ENCODE assay signal across 8 cellular contexts in genomic region chr6:42746452-42747400, GRCh38. TPM values are rescaled to one million over a fixed set of nuclear protein-coding genes. Genes with fewer than 3 reads are reported as not detected.
DNase-seq lines count a peak whose midpoint lies in the region; ATAC-seq, FAIRE-seq and TF ChIP-seq lines count a peak whose summit lies in the region.

No MANE protein-coding gene starts in this region.

- peaks cover 19% of the 10 kb centered on the region for H3K4me1 Mint-ChIP-seq in T-helper 17 cell

- peak overlapping the region; percentile 93 for H3K27ac Mint-ChIP-seq in T-helper 17 cell

- H3K27me3 ChIP-seq in right atrium auricular region (no peaks in the 10 kb centered on the region), prostate gland (replicated peaks; ENCODE audit: insufficient read depth) (no peaks in the 10 kb centered on the region)

- intact Hi-C loops in prostate gland (cut with DNase I), result loop anchor here (1.0 to 10.0 kb wide), 3 partner anchors 35 to 132 kb away; partner anchors contain the start of gene RPL7L1

- H3K9me3 ChIP-seq in T-helper 17 cell (ENCODE audit: control insufficient read depth, low read length, poor library complexity, severe bottlenecking) (no peaks in the 10 kb centered on the region), right atrium auricular region (no peaks in the 10 kb centered on the region), prostate gland (no peaks in the 10 kb centered on the region)

- H3K4me1 ChIP-seq in right atrium auricular region, result peaks cover 0 to 26% of the 10 kb centered on the region in 2 donors
- H3K4me1 ChIP-seq in prostate gland (replicated peaks), result peaks cover 8% of the 10 kb centered on the region

- TF ChIP-seq POLR2A in GM12891 (IDR thresholded peaks at IDR 0.05; ENCODE audit: low read depth, low read length) (peak; percentile 65), prostate gland (IDR thresholded peaks at IDR 0.05) (peak; percentile 82)

- H3K27ac ChIP-seq in right atrium auricular region (peak overlapping the region; percentile 91 to 94), prostate gland (peak overlapping the region; percentile 96 to 97)

- H3K27me3 Mint-ChIP-seq in T-helper 17 cell, result no peaks in the 10 kb centered on the region

- no peak for TF ChIP-seq CTCF in right atrium auricular region (IDR thresholded peaks at IDR 0.05)
- TF ChIP-seq CTCF in prostate gland (IDR thresholded peaks at IDR 0.05), result no peak

- H3K4me3 ChIP-seq in right atrium auricular region (peak overlapping the region; percentile 82 to 97), prostate gland (peak overlapping the region; percentile 51 to 81)

- DNase-seq in GM12891 (ENCODE audit: insufficient read length, low spot score) (peak; percentile 86), NCI-H146 (lab: John Stamatoyannopoulos, UW) (peak; percentile 99), T-helper 17 cell (peak; percentile 63 to 72 (median 66)), amygdala (lab: John Stamatoyannopoulos, UW) (peak in 54 of 56 donors; percentile 23 to 89 (median 68)), right atrium auricular region (ENCODE audit: low spot score) (peak; percentile 80), prostate gland (ENCODE audit: low spot score) (peak; percentile 78), ureter (ENCODE audit: low spot score) (peak; percentile 85)

- ATAC-seq in HG02763 (IDR thresholded peaks at IDR 0.05; ENCODE audit: unreplicated experiment) (peak; percentile 55), T-helper 17 cell (peak; percentile 48)

- peak overlapping the region; percentile 92 for H3K4me3 Mint-ChIP-seq in T-helper 17 cell

- peaks cover 2% of the 10 kb centered on the region for H3K36me3 Mint-ChIP-seq in T-helper 17 cell (ENCODE audit: low read depth)

- under 1% methylated on average over 56 of the region's 56 CpGs for WGBS in prostate gland

- no peaks in the 10 kb centered on the region for H3K36me3 ChIP-seq in right atrium auricular region
- H3K36me3 ChIP-seq in prostate gland, result no peaks in the 10 kb centered on the region

- peak; percentile 87 for FAIRE-seq in GM12891 (lab: Jason Lieb, UNC)

TF ChIP-seq in GM12891, 5 proteins besides CTCF, POLR2A, EP300 and RAD21:
- TF ChIP-seq POLR2AphosphoS5 (IDR thresholded peaks at IDR 0.05; ENCODE audit: low read depth, low read length), result peak; percentile 81
- TF ChIP-seq SPI1 (IDR thresholded peaks at IDR 0.05; ENCODE audit: low read depth, low read length), result peak; percentile 90
- peak; percentile 55; the same call in 1 of the 2 replicates for TF ChIP-seq POU2F2 (IDR thresholded peaks at IDR 0.05; ENCODE audit: low read depth, low read length)
- TF ChIP-seq TAF1 (IDR thresholded peaks at IDR 0.05; ENCODE audit: low read depth, low read length), result peak; percentile 68; the same call in 1 of the 2 replicates
- TF ChIP-seq PAX5 (IDR thresholded peaks at IDR 0.05; ENCODE audit: insufficient read depth, low read length, severe bottlenecking), result no peak

RNA-seq across cellular contexts. Expression of gene TBCC, which starts 0.8 kb away (rescaled TPM):
- 13.4 TPM for polyA plus RNA-seq in GM12891 (2012; ENCODE audit: low read depth, missing spikeins)
- total RNA-seq in T-helper 17 cell (10 to 100 TPM; 71.5 to 73.2 TPM), right atrium auricular region (10 to 100 TPM; 18.8 to 21.4 TPM), prostate gland (10 to 100 TPM; 43.4 to 59.8 TPM), ureter (16.5 TPM)

RNA-seq across cellular contexts. Expression of gene PRPH2, which starts 24.3 kb away (rescaled TPM):
- polyA plus RNA-seq in GM12891 (2012; ENCODE audit: low read depth, missing spikeins), result 0.04 TPM
- not detected for total RNA-seq in T-helper 17 cell
- 1 to 10 TPM in 1 of 2 donors, under 1 TPM in 1; 0.90 to 1.1 TPM for total RNA-seq in right atrium auricular region
- 1 to 10 TPM in 1 of 2 donors, under 1 TPM in 1; 0.27 to 3.3 TPM for total RNA-seq in prostate gland
- 0.91 TPM for total RNA-seq in ureter

RNA-seq across cellular contexts. Expression of gene BICRAL, which starts 35.1 kb away (rescaled TPM):
- polyA plus RNA-seq in GM12891 (2012; ENCODE audit: low read depth, missing spikeins), result 4.3 TPM
- 10 to 100 TPM; 31.9 to 34.1 TPM for total RNA-seq in T-helper 17 cell
- 10 to 100 TPM in 1 of 2 donors, 1 to 10 TPM in 1; 9.6 to 14.1 TPM for total RNA-seq in right atrium auricular region
- 10 to 100 TPM; 21.0 to 26.2 TPM for total RNA-seq in prostate gland
- 25.1 TPM for total RNA-seq in ureter

Comparison
In these comparisons a context has a peak if more than half of its experiments do, and no peak if none do; other contexts are left out.
1. Peak in every context shown above with its lines: DNase-seq, ATAC-seq, H3K4me3 ChIP-seq and H3K27ac ChIP-seq.